ENCODE assay signal across 19 cellular contexts in the genomic region with DNA sequence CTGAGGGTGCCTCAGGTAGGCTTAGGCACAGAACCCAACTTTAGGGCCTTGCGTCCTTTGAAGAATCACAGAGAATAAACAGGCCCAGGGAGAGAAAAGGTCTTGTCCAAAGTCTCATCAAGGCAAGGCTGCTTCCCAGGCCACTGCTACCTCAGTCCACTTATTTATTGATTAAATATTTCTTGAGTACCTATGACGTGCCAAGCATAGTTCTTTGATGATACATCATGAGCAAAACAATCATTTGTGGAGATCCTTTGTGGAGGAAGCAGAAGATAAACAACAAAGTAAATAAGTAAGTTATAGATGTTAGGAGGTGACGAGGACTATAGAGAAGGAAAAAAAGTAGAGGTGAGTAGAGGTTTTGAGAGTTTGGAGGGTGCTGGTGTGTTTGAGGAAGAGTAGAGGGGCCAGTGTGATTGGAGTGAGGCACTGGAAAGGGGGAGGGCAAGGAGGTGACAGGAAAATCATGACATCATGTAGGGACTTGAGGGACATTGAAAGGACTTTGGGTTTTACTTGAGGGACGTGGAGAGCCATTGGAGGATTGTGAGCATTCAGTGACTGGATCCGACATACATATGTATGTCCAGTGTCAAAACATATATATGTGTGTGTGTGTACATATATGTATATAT. TPM values are rescaled to one million over a fixed set of nuclear protein-coding genes. Genes with fewer than 3 reads are reported as not detected.
DNase-seq lines count a peak whose midpoint lies in the region; ATAC-seq and TF ChIP-seq lines count a peak whose summit lies in the region.
"Had no signal": no experiment of that assay in that cellular context is flagged by ENCODE, and none has a peak within 500 bp of the region (broad histone marks: within the 10 kb centered on the region; RNA-seq: fewer than 3 reads in every experiment).

No MANE protein-coding gene starts in this region.

- CTCF ChIA-PET in HCT116 (lab: Charles Lee) (no interaction called here), RWPE1 (lab: Yijun Ruan, JAX) (no interaction called here)

- POLR2A ChIA-PET in HCT116 (lab: Charles Lee): no interaction called here
- POLR2A ChIA-PET in RWPE1 (lab: Yijun Ruan, JAX; ENCODE audit: low non-redundant PET): interaction anchor here (0.6 kb wide), 1 partner anchor 65 kb away, joined by 4 read pairs; no protein-coding TSS in a partner anchor

- H3K9me3 ChIP-seq in HCT116 (ENCODE audit: control insufficient read depth in 1 of 2, insufficient read depth in 1 of 2, low read depth in 1 of 2, low read length in 2 of 2) (no peaks in the 10 kb centered on the region), stomach (no peaks in the 10 kb centered on the region)
- H3K9me3 ChIP-seq: ovary, spleen had no signal

- no peak for TF ChIP-seq EP300 in stomach (IDR thresholded peaks at IDR 0.05)

- TF ChIP-seq CTCF in HCT116 (IDR thresholded peaks at IDR 0.05 in 2 of 3, conservative IDR thresholded peaks at IDR 0.05 in 1 of 3; ENCODE audit: borderline replicate concordance in 1 of 3, insufficient read depth in 1 of 3, low read depth in 2 of 3, low read length in 2 of 3) (no peak), RWPE1 (conservative IDR thresholded peaks at IDR 0.05; ENCODE audit: low read depth) (no peak), stomach (IDR thresholded peaks at IDR 0.05) (no peak)

- no peaks in the 10 kb centered on the region for H3K79me2 ChIP-seq in HCT116 (ENCODE audit: insufficient read depth, low read length)

- peak overlapping the region; percentile 74 for H3K4me2 ChIP-seq in HCT116 (ENCODE audit: low read length)

- RAD21 ChIA-PET in HCT116 (lab: Charles Lee; ENCODE audit: low non-redundant PET in 1 of 2, low total read pairs in 2 of 2, uncharacterized antibody in 2 of 2, unreplicated experiment in 2 of 2): no interaction called here

- no peaks in the 10 kb centered on the region for H4K20me1 ChIP-seq in HCT116 (ENCODE audit: insufficient read depth)

- TF ChIP-seq RAD21 in HCT116 (IDR thresholded peaks at IDR 0.05; ENCODE audit: low read depth): no peak

- TF ChIP-seq POLR2A in HCT116 (IDR thresholded peaks at IDR 0.05; ENCODE audit: borderline replicate concordance, extremely low read depth, insufficient read depth, insufficient read length): no peak
- no peak for TF ChIP-seq POLR2A in stomach (IDR thresholded peaks at IDR 0.05)

- H3K9me2 ChIP-seq in HCT116 (ENCODE audit: insufficient read depth): no peaks in the 10 kb centered on the region

- peaks cover 39 to 52% of the 10 kb centered on the region in 2 experiments for H3K4me1 ChIP-seq in HCT116 (ENCODE audit: control insufficient read depth in 1 of 2, insufficient read depth in 2 of 2, low read length in 2 of 2)
- peaks cover 13 to 42% (median 28%) of the 10 kb centered on the region in 4 donors for H3K4me1 ChIP-seq in stomach

- peak; percentile 60 for DNase-seq in HCT116 (ENCODE audit: low read depth, low spot score)
- peak; percentile 68 for DNase-seq in RWPE1 (ENCODE audit: low spot score)
- peak; percentile 76 for DNase-seq in kidney tubule cell (ENCODE audit: low spot score)
- DNase-seq in stomach: no peak
- DNase-seq in AG20443 (ENCODE audit: low spot score): no peak
- DNase-seq in NOMO-1 treated with dmso at 0.1 percent for 144 hours (lab: John Stamatoyannopoulos, UW; ENCODE audit: unreplicated experiment): no peak
- no peak for DNase-seq in Ammon's horn (ENCODE audit: low spot score)
- DNase-seq: activated CD4-positive, alpha-beta T cell treated with anti-CD3 and anti-CD28 coated beads, Interleukin-2, amount 10 ng/mL, durations not matched to agents 24 days and 14 days; activated naive CD4-positive, alpha-beta T cell treated with anti-CD3 and anti-CD28 coated beads for 36 hours; aorta; GDM1; left ventricle myocardium superior; naive B cell; NCI-H1092; ovary; spleen; stimulated activated CD8-positive, alpha-beta memory T cell treated with anti-CD3 and anti-CD28 coated beads, Interleukin-4, amount 100 ng/mL, for 48 hours; substantia nigra had no signal

- H3K27me3 ChIP-seq in HCT116 (ENCODE audit: insufficient read depth, low read length) (no peaks in the 10 kb centered on the region), stomach (no peaks in the 10 kb centered on the region)
- H3K27me3 ChIP-seq: ovary, spleen had no signal

- BruUV-seq in HCT116 (replicated peaks; lab: Mats Ljungman, UMichigan): no TSS peak

- H3K4me3 ChIP-seq in HCT116 (replicated peaks in 1 of 2; ENCODE audit: low read depth in 1 of 2, low read length in 2 of 2) (peak overlapping the region in 1 of 2 experiments; percentile 39; a peak in 3 of 4 replicates), stomach (no peak overlapping the region)
- H3K4me3 ChIP-seq: ovary, spleen had no signal

- ATAC-seq in HCT116: peak; percentile 65
- no peak for ATAC-seq in GM21381 (IDR thresholded peaks at IDR 0.05; ENCODE audit: unreplicated experiment)
- ATAC-seq: left ventricle myocardium superior had no signal

- H3K27ac ChIP-seq in HCT116 (ENCODE audit: low read depth, low read length) (peak overlapping the region; percentile 35), RWPE1 (no peak overlapping the region), stomach (peak overlapping the region; percentile 64 to 82 (median 71))
- H3K27ac ChIP-seq: ovary, spleen had no signal

- peak overlapping the region; percentile 16 for H3K9ac ChIP-seq in HCT116 (ENCODE audit: low read length)

- WGBS in stomach, 5 donors: 65 to 88% (median 66%) methylated on average over 5 of the region's 5 CpGs

- peak overlapping the region; percentile 8 for H2AFZ ChIP-seq in HCT116 (ENCODE audit: low read depth, low read length, poor library complexity, severe bottlenecking)

- H3K36me3 ChIP-seq in HCT116 (ENCODE audit: control insufficient read depth in 1 of 2, insufficient read depth in 2 of 2, low read length in 2 of 2) (no peaks in the 10 kb centered on the region), stomach (no peaks in the 10 kb centered on the region)
- H3K36me3 ChIP-seq: ovary, spleen had no signal

- intact Hi-C loops in HCT116 (cut with micrococcal nuclease): loop anchor here (10.0 kb wide), 1 partner anchor 268 kb away; no protein-coding TSS in a partner anchor
- intact Hi-C loops in stomach (cut with DNase I; ENCODE audit: low total_unique reads): no loop called here

TF ChIP-seq in HCT116, 20 proteins besides CTCF, POLR2A, EP300 and RAD21:
- no peak for TF ChIP-seq YY1 (IDR thresholded peaks at IDR 0.05; ENCODE audit: extremely low read depth, insufficient replicate concordance, low read depth, low read length)
- TF ChIP-seq JUND (IDR thresholded peaks at IDR 0.05): peak; percentile 31; the same call in 1 of the 2 replicates
- peak; percentile 64 for TF ChIP-seq FOSL1 (IDR thresholded peaks at IDR 0.05; ENCODE audit: low read depth)

RNA-seq across cellular contexts. Expression of gene CHMP4B, which starts 14.1 kb away (rescaled TPM):
- 56.9 TPM for total RNA-seq in HCT116 (2021; ENCODE audit: unreplicated experiment)
- polyA plus RNA-seq in HCT116 (2012): 62.1 and 65.3 TPM in 2 replicates
- 100 to 1,000 TPM in 1 of 5 donors, 10 to 100 TPM in 4; 48.4 to 119 (median 75.0) TPM for total RNA-seq in stomach
- 100 to 1,000 TPM; 117 to 166 (median 118) TPM for polyA plus RNA-seq in stomach

Comparison
In these comparisons a context has a peak if more than half of its experiments do, and no peak if none do; other contexts are left out.
1. DNase-seq: peak in HCT116 (single experiment), RWPE1 (single experiment) and kidney tubule cell (single experiment); none in stomach (single experiment), AG20443 (single experiment), NOMO-1 treated with dmso at 0.1 percent for 144 hours (single experiment) and Ammon's horn (single experiment).